Comparison of ENCODE assay signal across 9 cellular contexts in genomic region chr10:43255644-43256431, GRCh38. TPM values are rescaled to one million over a fixed set of nuclear protein-coding genes. Genes with fewer than 3 reads are reported as not detected.
A peak's percentile ranks its signal among the peaks of the same experiment; 100 is the strongest.
DNase-seq lines count a peak whose midpoint lies in the region; ATAC-seq and TF ChIP-seq lines count a peak whose summit lies in the region.
"Had no signal": no experiment of that assay in that cellular context is flagged by ENCODE, and none has a peak within 500 bp of the region (broad histone marks: within the 10 kb centered on the region; RNA-seq: fewer than 3 reads in every experiment).

No MANE protein-coding gene starts in this region.

- no peak overlapping the region for H3K4me3 ChIP-seq in OCI-LY3 (ENCODE audit: low read length)
- H3K4me3 ChIP-seq in breast epithelium = no peak overlapping the region

- TF ChIP-seq CTCF in OCI-LY3 (IDR thresholded peaks at IDR 0.05; ENCODE audit: low read depth, low read length) = peak; percentile 54
- TF ChIP-seq CTCF in breast epithelium (IDR thresholded peaks at IDR 0.05) = peak in 2 of 3 donors; percentile 22 to 27

- peak; percentile 45 for ATAC-seq in HG02623 (IDR thresholded peaks at IDR 0.05; ENCODE audit: unreplicated experiment)
- ATAC-seq in GM18858 (IDR thresholded peaks at IDR 0.05; ENCODE audit: unreplicated experiment) = no peak

- H3K4me1 ChIP-seq in OCI-LY3 (ENCODE audit: low read length) = peaks cover 3% of the 10 kb centered on the region; the same call in 1 of the 2 replicates
- H3K4me1 ChIP-seq in breast epithelium = no peaks in the 10 kb centered on the region

- DNase-seq in AG08396 (ENCODE audit: low spot score) (peak; percentile 67), GM03348 (ENCODE audit: low spot score) (peak; percentile 75), breast epithelium (ENCODE audit: low spot score in 2 of 2) (peak; percentile 18 to 50), medulla oblongata (ENCODE audit: extremely low spot score) (peak; percentile 44), NCI-H1048 (lab: John Stamatoyannopoulos, UW) (no peak)

- H3K79me2 ChIP-seq in OCI-LY3 (ENCODE audit: low read length) = no peaks in the 10 kb centered on the region

- H2AFZ ChIP-seq in OCI-LY3 (ENCODE audit: low read depth, low read length) = peak overlapping the region; percentile 63; the same call in 1 of the 2 replicates

- H3K36me3 ChIP-seq in OCI-LY3 (replicated peaks; ENCODE audit: low read depth, low read length) (no peaks in the 10 kb centered on the region), breast epithelium (no peaks in the 10 kb centered on the region)

- H3K9ac ChIP-seq in OCI-LY3 (ENCODE audit: low read length) = no peak overlapping the region

- no peak for TF ChIP-seq POLR2A in breast epithelium (IDR thresholded peaks at IDR 0.05)

- H3K27ac ChIP-seq in OCI-LY3 (ENCODE audit: low read length) (no peak overlapping the region), breast epithelium (peak overlapping the region in 1 of 2 donors; percentile 48)

- intact Hi-C loops in breast epithelium (cut with DNase I; ENCODE audit: low total_unique reads) = no loop called here

- no peaks in the 10 kb centered on the region for H3K9me3 ChIP-seq in OCI-LY3 (ENCODE audit: insufficient read depth, low read length)
- H3K9me3 ChIP-seq in breast epithelium = no peaks in the 10 kb centered on the region

- H4K20me1 ChIP-seq in OCI-LY3 (ENCODE audit: insufficient read depth, low read length) = no peaks in the 10 kb centered on the region

- no peaks in the 10 kb centered on the region for H3K27me3 ChIP-seq in OCI-LY3 (ENCODE audit: low read depth, low read length)
- no peaks in the 10 kb centered on the region for H3K27me3 ChIP-seq in breast epithelium

- no peak overlapping the region for H3K4me2 ChIP-seq in OCI-LY3 (ENCODE audit: low read length)

RNA-seq across cellular contexts. Expression of gene RASGEF1A, which starts 11.0 kb away (rescaled TPM):
- total RNA-seq in breast epithelium = 10 to 100 TPM in 2 of 3 donors, 1 to 10 TPM in 1; 1.1 to 15.8 (median 11.5) TPM
- total RNA-seq: LHCN-M2 had no signal
